In the genomic region with DNA sequence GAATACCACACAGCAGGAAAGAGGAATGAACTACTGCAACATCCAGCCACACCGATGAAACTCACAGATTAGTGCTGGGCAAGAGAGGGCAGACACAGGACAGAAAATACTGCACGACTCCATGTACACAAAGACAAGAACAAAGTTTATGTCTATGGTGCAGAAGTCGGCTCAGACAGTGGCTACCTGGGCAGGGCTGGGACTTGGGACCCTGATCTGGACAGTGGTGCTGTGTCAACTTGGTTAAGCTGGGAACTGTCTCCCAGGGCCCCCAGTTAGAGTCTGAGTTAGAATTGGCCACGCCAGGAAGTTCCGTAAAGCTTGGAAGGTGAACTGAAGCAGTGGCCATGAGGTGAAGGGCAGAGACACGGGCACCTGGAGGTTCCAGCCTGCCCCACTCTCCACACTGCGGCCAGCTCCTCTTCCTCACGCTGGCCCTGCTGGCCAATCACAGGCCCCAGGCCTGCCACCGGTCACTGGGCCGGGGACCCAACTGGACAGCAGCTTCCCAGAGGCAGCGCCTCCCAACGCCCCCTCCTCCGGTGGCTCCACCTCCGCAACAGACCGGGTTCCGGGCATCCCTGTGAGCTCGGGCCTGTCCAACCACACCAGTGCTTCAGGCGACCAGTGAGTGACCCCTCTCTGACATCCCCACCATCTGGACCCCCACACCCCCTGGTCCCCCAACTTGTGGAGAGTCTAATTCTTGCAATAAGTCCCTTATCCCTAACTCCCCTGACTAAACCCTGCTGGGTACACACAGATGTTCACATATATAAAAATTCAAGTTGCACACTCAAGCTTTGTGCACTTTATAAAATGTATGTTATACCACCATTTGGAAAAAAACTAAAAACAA, we compare ENCODE assay signal across 1 cellular context.
A peak's percentile ranks its signal among the peaks of the same experiment; 100 is the strongest.
TF ChIP-seq lines count a peak whose summit lies in the region.

No MANE protein-coding gene starts in this region.

TF ChIP-seq in HepG2, 621 proteins besides CTCF, POLR2A, EP300 and RAD21 (continued from another document and continues in another):
- TF ChIP-seq, protein P1, sequence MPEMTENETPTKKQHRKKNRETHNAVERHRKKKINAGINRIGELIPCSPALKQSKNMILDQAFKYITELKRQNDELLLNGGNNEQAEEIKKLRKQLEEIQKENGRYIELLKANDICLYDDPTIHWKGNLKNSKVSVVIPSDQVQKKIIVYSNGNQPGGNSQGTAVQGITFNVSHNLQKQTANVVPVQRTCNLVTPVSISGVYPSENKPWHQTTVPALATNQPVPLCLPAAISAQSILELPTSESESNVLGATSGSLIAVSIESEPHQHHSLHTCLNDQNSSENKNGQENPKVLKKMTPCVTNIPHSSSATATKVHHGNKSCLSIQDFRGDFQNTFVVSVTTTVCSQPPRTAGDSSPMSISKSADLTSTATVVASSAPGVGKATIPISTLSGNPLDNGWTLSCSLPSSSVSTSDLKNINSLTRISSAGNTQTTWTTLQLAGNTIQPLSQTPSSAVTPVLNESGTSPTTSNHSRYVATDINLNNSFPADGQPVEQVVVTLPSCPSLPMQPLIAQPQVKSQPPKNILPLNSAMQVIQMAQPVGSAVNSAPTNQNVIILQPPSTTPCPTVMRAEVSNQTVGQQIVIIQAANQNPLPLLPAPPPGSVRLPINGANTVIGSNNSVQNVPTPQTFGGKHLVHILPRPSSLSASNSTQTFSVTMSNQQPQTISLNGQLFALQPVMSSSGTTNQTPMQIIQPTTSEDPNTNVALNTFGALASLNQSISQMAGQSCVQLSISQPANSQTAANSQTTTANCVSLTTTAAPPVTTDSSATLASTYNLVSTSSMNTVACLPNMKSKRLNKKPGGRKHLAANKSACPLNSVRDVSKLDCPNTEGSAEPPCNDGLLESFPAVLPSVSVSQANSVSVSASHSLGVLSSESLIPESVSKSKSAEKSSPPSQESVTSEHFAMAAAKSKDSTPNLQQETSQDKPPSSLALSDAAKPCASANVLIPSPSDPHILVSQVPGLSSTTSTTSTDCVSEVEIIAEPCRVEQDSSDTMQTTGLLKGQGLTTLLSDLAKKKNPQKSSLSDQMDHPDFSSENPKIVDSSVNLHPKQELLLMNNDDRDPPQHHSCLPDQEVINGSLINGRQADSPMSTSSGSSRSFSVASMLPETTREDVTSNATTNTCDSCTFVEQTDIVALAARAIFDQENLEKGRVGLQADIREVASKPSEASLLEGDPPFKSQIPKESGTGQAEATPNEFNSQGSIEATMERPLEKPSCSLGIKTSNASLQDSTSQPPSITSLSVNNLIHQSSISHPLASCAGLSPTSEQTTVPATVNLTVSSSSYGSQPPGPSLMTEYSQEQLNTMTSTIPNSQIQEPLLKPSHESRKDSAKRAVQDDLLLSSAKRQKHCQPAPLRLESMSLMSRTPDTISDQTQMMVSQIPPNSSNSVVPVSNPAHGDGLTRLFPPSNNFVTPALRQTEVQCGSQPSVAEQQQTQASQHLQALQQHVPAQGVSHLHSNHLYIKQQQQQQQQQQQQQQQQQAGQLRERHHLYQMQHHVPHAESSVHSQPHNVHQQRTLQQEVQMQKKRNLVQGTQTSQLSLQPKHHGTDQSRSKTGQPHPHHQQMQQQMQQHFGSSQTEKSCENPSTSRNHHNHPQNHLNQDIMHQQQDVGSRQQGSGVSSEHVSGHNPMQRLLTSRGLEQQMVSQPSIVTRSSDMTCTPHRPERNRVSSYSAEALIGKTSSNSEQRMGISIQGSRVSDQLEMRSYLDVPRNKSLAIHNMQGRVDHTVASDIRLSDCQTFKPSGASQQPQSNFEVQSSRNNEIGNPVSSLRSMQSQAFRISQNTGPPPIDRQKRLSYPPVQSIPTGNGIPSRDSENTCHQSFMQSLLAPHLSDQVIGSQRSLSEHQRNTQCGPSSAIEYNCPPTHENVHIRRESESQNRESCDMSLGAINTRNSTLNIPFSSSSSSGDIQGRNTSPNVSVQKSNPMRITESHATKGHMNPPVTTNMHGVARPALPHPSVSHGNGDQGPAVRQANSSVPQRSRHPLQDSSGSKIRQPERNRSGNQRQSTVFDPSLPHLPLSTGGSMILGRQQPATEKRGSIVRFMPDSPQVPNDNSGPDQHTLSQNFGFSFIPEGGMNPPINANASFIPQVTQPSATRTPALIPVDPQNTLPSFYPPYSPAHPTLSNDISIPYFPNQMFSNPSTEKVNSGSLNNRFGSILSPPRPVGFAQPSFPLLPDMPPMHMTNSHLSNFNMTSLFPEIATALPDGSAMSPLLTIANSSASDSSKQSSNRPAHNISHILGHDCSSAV (CRISPR knock-in tag; IDR thresholded peaks at IDR 0.05; ENCODE audit: borderline replicate concordance): no peak
- TF ChIP-seq RBAK (CRISPR knock-in tag; IDR thresholded peaks at IDR 0.05) (peak; percentile 58; the same call in 1 of the 2 replicates), NRL (CRISPR knock-in tag; IDR thresholded peaks at IDR 0.05; ENCODE audit: borderline replicate concordance) (no peak), ZNF547 (CRISPR knock-in tag; IDR thresholded peaks at IDR 0.05) (peak; percentile 52; the same call in 1 of the 2 replicates), MIXL1 (CRISPR knock-in tag; IDR thresholded peaks at IDR 0.05) (0 out of 2 replicates have a peak, but pooled peaks have one; percentile 39), ZNF567 (CRISPR knock-in tag; IDR thresholded peaks at IDR 0.05; ENCODE audit: borderline replicate concordance) (no peak), ZNF354B (CRISPR knock-in tag; IDR thresholded peaks at IDR 0.05) (no peak), SP4 (CRISPR knock-in tag; IDR thresholded peaks at IDR 0.05) (peak; percentile 46), FLYWCH1 (CRISPR knock-in tag; IDR thresholded peaks at IDR 0.05) (no peak), ZSCAN9 (CRISPR knock-in tag; IDR thresholded peaks at IDR 0.05; ENCODE audit: borderline replicate concordance) (no peak), DMAP1 (CRISPR knock-in tag; IDR thresholded peaks at IDR 0.05) (0 out of 2 replicates have a peak, but pooled peaks have one; percentile 33), YY1 (IDR thresholded peaks at IDR 0.05; ENCODE audit: insufficient read depth, insufficient replicate concordance, low read depth, low read length) (peak; percentile 83), MAFF (IDR thresholded peaks at IDR 0.05; ENCODE audit: low read depth, low read length) (no peak), ERF (CRISPR knock-in tag; IDR thresholded peaks at IDR 0.05) (0 out of 2 replicates have a peak, but pooled peaks have one; percentile 55), SRSF4 (IDR thresholded peaks at IDR 0.05; ENCODE audit: low read depth, low read length, poor library complexity, severe bottlenecking) (no peak), ZBTB7B (CRISPR knock-in tag; IDR thresholded peaks at IDR 0.05) (peak; percentile 69; the same call in 1 of the 2 replicates), NFYB (CRISPR knock-in tag; IDR thresholded peaks at IDR 0.05) (peak; percentile 52), ZNF562 (CRISPR knock-in tag; IDR thresholded peaks at IDR 0.05; ENCODE audit: borderline replicate concordance) (no peak), GFI1 (CRISPR knock-in tag; IDR thresholded peaks at IDR 0.05; ENCODE audit: borderline replicate concordance) (no peak), ZBTB7A (CRISPR knock-in tag; IDR thresholded peaks at IDR 0.05) (0 out of 2 replicates have a peak, but pooled peaks have one; percentile 11)
- TF ChIP-seq, protein P2, sequence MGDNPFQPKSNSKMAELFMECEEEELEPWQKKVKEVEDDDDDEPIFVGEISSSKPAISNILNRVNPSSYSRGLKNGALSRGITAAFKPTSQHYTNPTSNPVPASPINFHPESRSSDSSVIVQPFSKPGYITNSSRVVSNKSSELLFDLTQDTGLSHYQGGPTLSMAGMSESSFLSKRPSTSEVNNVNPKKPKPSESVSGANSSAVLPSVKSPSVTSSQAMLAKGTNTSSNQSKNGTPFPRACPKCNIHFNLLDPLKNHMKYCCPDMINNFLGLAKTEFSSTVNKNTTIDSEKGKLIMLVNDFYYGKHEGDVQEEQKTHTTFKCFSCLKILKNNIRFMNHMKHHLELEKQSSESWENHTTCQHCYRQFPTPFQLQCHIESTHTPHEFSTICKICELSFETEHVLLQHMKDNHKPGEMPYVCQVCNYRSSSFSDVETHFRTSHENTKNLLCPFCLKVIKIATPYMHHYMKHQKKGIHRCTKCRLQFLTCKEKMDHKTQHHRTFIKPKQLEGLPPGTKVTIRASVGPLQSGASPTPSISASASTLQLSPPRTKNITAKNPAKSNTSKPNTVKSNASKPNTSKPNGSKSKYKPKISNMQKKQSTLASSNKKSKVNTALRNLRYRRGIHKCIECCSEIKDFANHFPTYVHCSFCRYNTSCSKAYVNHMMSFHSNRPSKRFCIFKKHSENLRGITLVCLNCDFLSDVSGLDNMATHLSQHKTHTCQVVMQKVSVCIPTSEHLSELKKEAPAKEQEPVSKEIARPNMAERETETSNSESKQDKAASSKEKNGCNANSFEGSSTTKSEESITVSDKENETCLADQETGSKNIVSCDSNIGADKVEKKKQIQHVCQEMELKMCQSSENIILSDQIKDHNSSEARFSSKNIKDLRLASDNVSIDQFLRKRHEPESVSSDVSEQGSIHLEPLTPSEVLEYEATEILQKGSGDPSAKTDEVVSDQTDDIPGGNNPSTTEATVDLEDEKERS (CRISPR knock-in tag; IDR thresholded peaks at IDR 0.05): peak; percentile 73; the same call in 1 of the 2 replicates
- TF ChIP-seq, protein P3, sequence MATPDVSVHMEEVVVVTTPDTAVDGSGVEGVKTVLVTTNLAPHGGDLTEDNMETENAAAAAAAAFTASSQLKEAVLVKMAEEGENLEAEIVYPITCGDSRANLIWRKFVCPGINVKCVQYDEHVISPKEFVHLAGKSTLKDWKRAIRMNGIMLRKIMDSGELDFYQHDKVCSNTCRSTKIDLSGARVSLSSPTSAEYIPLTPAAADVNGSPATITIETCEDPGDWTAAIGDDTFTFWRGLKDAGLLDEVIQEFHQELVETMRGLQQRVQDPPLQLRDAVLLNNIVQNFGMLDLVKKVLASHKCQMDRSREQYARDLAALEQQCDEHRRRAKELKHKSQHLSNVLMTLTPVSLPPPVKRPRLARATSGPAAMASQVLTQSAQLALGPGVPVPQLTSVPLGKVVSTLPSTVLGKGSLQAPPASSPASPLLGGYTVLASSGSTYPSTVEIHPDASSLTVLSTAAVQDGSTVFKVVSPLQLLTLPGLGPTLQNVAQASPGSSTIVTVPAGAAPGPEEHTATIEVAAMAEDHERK (CRISPR knock-in tag; IDR thresholded peaks at IDR 0.05; ENCODE audit: low read depth): no peak
- TF ChIP-seq, protein P4, sequence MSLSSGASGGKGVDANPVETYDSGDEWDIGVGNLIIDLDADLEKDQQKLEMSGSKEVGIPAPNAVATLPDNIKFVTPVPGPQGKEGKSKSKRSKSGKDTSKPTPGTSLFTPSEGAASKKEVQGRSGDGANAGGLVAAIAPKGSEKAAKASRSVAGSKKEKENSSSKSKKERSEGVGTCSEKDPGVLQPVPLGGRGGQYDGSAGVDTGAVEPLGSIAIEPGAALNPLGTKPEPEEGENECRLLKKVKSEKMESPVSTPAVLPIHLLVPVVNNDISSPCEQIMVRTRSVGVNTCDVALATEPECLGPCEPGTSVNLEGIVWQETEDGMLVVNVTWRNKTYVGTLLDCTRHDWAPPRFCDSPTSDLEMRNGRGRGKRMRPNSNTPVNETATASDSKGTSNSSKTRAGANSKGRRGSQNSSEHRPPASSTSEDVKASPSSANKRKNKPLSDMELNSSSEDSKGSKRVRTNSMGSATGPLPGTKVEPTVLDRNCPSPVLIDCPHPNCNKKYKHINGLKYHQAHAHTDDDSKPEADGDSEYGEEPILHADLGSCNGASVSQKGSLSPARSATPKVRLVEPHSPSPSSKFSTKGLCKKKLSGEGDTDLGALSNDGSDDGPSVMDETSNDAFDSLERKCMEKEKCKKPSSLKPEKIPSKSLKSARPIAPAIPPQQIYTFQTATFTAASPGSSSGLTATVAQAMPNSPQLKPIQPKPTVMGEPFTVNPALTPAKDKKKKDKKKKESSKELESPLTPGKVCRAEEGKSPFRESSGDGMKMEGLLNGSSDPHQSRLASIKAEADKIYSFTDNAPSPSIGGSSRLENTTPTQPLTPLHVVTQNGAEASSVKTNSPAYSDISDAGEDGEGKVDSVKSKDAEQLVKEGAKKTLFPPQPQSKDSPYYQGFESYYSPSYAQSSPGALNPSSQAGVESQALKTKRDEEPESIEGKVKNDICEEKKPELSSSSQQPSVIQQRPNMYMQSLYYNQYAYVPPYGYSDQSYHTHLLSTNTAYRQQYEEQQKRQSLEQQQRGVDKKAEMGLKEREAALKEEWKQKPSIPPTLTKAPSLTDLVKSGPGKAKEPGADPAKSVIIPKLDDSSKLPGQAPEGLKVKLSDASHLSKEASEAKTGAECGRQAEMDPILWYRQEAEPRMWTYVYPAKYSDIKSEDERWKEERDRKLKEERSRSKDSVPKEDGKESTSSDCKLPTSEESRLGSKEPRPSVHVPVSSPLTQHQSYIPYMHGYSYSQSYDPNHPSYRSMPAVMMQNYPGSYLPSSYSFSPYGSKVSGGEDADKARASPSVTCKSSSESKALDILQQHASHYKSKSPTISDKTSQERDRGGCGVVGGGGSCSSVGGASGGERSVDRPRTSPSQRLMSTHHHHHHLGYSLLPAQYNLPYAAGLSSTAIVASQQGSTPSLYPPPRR (CRISPR knock-in tag; IDR thresholded peaks at IDR 0.05; ENCODE audit: borderline replicate concordance): peak; percentile 44; the same call in 1 of the 2 replicates
- TF ChIP-seq, protein P5, sequence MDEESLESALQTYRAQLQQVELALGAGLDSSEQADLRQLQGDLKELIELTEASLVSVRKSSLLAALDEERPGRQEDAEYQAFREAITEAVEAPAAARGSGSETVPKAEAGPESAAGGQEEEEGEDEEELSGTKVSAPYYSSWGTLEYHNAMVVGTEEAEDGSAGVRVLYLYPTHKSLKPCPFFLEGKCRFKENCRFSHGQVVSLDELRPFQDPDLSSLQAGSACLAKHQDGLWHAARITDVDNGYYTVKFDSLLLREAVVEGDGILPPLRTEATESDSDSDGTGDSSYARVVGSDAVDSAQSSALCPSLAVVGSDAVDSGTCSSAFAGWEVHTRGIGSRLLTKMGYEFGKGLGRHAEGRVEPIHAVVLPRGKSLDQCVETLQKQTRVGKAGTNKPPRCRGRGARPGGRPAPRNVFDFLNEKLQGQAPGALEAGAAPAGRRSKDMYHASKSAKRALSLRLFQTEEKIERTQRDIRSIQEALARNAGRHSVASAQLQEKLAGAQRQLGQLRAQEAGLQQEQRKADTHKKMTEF (CRISPR knock-in tag; IDR thresholded peaks at IDR 0.05): peak; percentile 33; the same call in 1 of the 2 replicates
- TF ChIP-seq, protein P6, sequence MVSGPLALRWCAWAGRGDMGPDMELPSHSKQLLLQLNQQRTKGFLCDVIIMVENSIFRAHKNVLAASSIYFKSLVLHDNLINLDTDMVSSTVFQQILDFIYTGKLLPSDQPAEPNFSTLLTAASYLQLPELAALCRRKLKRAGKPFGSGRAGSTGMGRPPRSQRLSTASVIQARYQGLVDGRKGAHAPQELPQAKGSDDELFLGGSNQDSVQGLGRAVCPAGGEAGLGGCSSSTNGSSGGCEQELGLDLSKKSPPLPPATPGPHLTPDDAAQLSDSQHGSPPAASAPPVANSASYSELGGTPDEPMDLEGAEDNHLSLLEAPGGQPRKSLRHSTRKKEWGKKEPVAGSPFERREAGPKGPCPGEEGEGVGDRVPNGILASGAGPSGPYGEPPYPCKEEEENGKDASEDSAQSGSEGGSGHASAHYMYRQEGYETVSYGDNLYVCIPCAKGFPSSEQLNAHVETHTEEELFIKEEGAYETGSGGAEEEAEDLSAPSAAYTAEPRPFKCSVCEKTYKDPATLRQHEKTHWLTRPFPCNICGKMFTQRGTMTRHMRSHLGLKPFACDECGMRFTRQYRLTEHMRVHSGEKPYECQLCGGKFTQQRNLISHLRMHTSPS (CRISPR knock-in tag; IDR thresholded peaks at IDR 0.05; ENCODE audit: low read depth): peak; percentile 74; the same call in 1 of the 2 replicates
